Comparison of ENCODE assay signal across 9 cellular contexts in the genomic region with DNA sequence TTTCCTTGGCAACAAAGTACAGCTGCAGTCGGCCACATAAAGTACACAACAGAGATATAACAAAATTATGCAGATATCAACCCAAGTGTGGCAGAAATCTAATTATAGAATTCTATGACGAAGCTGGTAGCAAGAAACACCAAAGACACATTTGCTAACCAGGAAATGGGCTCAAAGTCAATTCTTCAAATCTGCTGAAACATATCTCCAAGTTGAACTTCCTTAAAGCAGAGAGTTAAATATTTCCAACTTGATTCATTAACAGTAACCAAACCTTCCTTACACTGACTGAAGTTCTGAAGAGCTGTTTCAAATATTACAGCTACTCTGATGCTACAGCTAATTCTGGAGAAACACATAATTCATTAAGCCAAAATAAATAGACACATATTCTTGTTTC.
DNase-seq lines count a peak whose midpoint lies in the region; ATAC-seq and TF ChIP-seq lines count a peak whose summit lies in the region.
"Had no signal": no experiment of that assay in that cellular context is flagged by ENCODE, and none has a peak within 500 bp of the region (broad histone marks: within the 10 kb centered on the region; RNA-seq: fewer than 3 reads in every experiment).

No MANE protein-coding gene starts in this region.

- H3K4me1 ChIP-seq in SK-N-SH (ENCODE audit: control insufficient read depth in 1 of 2, insufficient read depth in 2 of 2, low read depth in 1 of 2, low read length in 1 of 2) (peaks cover 6 to 17% of the 10 kb centered on the region in 2 experiments), esophagus squamous epithelium (peaks cover 8 to 26% (median 12%) of the 10 kb centered on the region in 3 donors), mammary epithelial cell (ENCODE audit: insufficient read depth, low read length) (peaks cover 9% of the 10 kb centered on the region)

- H3K79me2 ChIP-seq in SK-N-SH (ENCODE audit: insufficient read depth) (peaks cover 90% of the 10 kb centered on the region), mammary epithelial cell (ENCODE audit: insufficient read depth, low read length) (peaks cover 77% of the 10 kb centered on the region)

- H3K9ac ChIP-seq in SK-N-SH (peak overlapping the region; percentile 10; the same call in 1 of the 2 replicates), mammary epithelial cell (ENCODE audit: insufficient read depth, low read length) (no peak overlapping the region)

- H3K36me3 ChIP-seq in SK-N-SH (replicated peaks in 1 of 2; ENCODE audit: control insufficient read depth in 1 of 2, insufficient read depth in 2 of 2, low read length in 1 of 2) (peaks cover 39 to 58% of the 10 kb centered on the region in 2 experiments), esophagus squamous epithelium (peaks cover 0 to 82% (median 7%) of the 10 kb centered on the region in 3 donors), mammary epithelial cell (ENCODE audit: insufficient read depth, low read length) (peaks cover 21% of the 10 kb centered on the region)

- dilution Hi-C loops in mammary epithelial cell (cut with HindIII; ENCODE audit: low sequenced_read_pairs): no loop called here

- no peak overlapping the region for H3K4me3 ChIP-seq in SK-N-SH (ENCODE audit: low read depth in 2 of 2, low read length in 1 of 2)
- no peak overlapping the region for H3K4me3 ChIP-seq in esophagus squamous epithelium
- no peak overlapping the region for H3K4me3 ChIP-seq in mammary epithelial cell (replicated peaks in 1 of 3; ENCODE audit: insufficient read depth in 1 of 3, low read depth in 2 of 3, low read length in 3 of 3)

- H3K4me3 Mint-ChIP-seq in CD4-positive, alpha-beta T cell: no peak overlapping the region
- H3K4me3 Mint-ChIP-seq: stimulated activated naive CD8-positive, alpha-beta T cell treated with anti-CD3 and anti-CD28 coated beads, Interleukin-15, amount 100 ng/mL, for 72 hours had no signal

- no peaks in the 10 kb centered on the region for H3K9me3 ChIP-seq in CD4-positive, alpha-beta T cell (ENCODE audit: control insufficient read depth, low read length)
- H3K9me3 ChIP-seq in SK-N-SH (no peaks in the 10 kb centered on the region), esophagus squamous epithelium (no peaks in the 10 kb centered on the region), mammary epithelial cell (replicated peaks; ENCODE audit: insufficient read depth, low read length) (no peaks in the 10 kb centered on the region)

- no peak for TF ChIP-seq RAD21 in SK-N-SH (IDR thresholded peaks at IDR 0.05; ENCODE audit: low read length)

- no peak overlapping the region for H2AFZ ChIP-seq in SK-N-SH (ENCODE audit: low read depth)
- no peak overlapping the region for H2AFZ ChIP-seq in mammary epithelial cell (ENCODE audit: low read depth, low read length)

- H3K4me1 Mint-ChIP-seq in CD4-positive, alpha-beta T cell (ENCODE audit: low read depth): peaks cover 59% of the 10 kb centered on the region

- WGBS in SK-N-SH (ENCODE audit: low lambda C conversion rate): 48% methylated on average over 2 of the region's 2 CpGs
- 19 to 25% methylated on average over 2 of the region's 2 CpGs for WGBS in esophagus squamous epithelium, 2 donors
- WGBS in mammary epithelial cell (ENCODE audit: low coverage, missing lambda C conversion rate): 95% methylated on average over 2 of the region's 2 CpGs

- no peaks in the 10 kb centered on the region for H3K27me3 ChIP-seq in CD4-positive, alpha-beta T cell (ENCODE audit: control insufficient read depth, insufficient read depth, low read length)
- no peaks in the 10 kb centered on the region for H3K27me3 ChIP-seq in SK-N-SH (ENCODE audit: insufficient read depth)
- H3K27me3 ChIP-seq in esophagus squamous epithelium: no peaks in the 10 kb centered on the region
- H3K27me3 ChIP-seq in mammary epithelial cell (ENCODE audit: insufficient read depth, low read length): no peaks in the 10 kb centered on the region

- no peaks in the 10 kb centered on the region for H3K9me3 Mint-ChIP-seq in CD4-positive, alpha-beta T cell
- H3K9me3 Mint-ChIP-seq: stimulated activated naive CD8-positive, alpha-beta T cell treated with anti-CD3 and anti-CD28 coated beads, Interleukin-15, amount 100 ng/mL, for 72 hours had no signal

- H3K4me2 ChIP-seq in SK-N-SH (peak overlapping the region; percentile 20; the same call in 1 of the 2 replicates), mammary epithelial cell (ENCODE audit: insufficient read depth, low read depth, low read length) (no peak overlapping the region)

- no peaks in the 10 kb centered on the region for H3K27me3 Mint-ChIP-seq in CD4-positive, alpha-beta T cell
- H3K27me3 Mint-ChIP-seq: stimulated activated naive CD8-positive, alpha-beta T cell treated with anti-CD3 and anti-CD28 coated beads, Interleukin-15, amount 100 ng/mL, for 72 hours had no signal

- intact Hi-C loops in CD4-positive, alpha-beta T cell (cut with DNase I, micrococcal nuclease): no loop called here
- intact Hi-C loops in esophagus squamous epithelium (cut with DNase I): no loop called here
- intact Hi-C loops in mammary epithelial cell (cut with micrococcal nuclease): no loop called here

- CTCF ChIA-PET in CD4-positive, alpha-beta T cell (lab: Charles Lee): interaction anchor here (1.5 kb wide), 1 partner anchor 49 kb away, joined by 4 read pairs; no protein-coding TSS in a partner anchor
- CTCF ChIA-PET in SK-N-SH (lab: Yijun Ruan, JAX): interaction anchor here (1.1 to 1.6 kb wide), 4 partner anchors 9 to 175 kb away, joined by 3 to 10 read pairs (median 4); no protein-coding TSS in a partner anchor
- CTCF ChIA-PET in mammary epithelial cell (lab: Charles Lee; ENCODE audit: low non-redundant PET): interaction anchor here (0.5 kb wide), 1 partner anchor 207 kb away, joined by 3 read pairs; no protein-coding TSS in a partner anchor

- H3K9me2 ChIP-seq in SK-N-SH: no peaks in the 10 kb centered on the region

- POLR2A ChIA-PET in CD4-positive, alpha-beta T cell (lab: Charles Lee): interaction anchor here (0.7 kb wide), 1 partner anchor 14 kb away, joined by 6 read pairs; no protein-coding TSS in a partner anchor
- POLR2A ChIA-PET in SK-N-SH (lab: Yijun Ruan, JAX): no interaction called here

- peaks cover 89% of the 10 kb centered on the region for H3K36me3 Mint-ChIP-seq in CD4-positive, alpha-beta T cell (ENCODE audit: low read depth)

- no peak for ATAC-seq in CD4-positive, alpha-beta T cell (ENCODE audit: poor library complexity)
- ATAC-seq: stimulated activated naive CD8-positive, alpha-beta T cell treated with anti-CD3 and anti-CD28 coated beads, Interleukin-15, amount 100 ng/mL, for 72 hours had no signal

- TF ChIP-seq CTCF in CD4-positive, alpha-beta T cell (IDR thresholded peaks at IDR 0.05): no peak
- TF ChIP-seq CTCF in SK-N-SH (IDR thresholded peaks at IDR 0.05) (no peak), esophagus squamous epithelium (IDR thresholded peaks at IDR 0.05) (no peak), GM13977 (IDR thresholded peaks at IDR 0.05; ENCODE audit: extremely low read depth, insufficient read depth, missing control alignments) (no peak), mammary epithelial cell (conservative IDR thresholded peaks at IDR 0.05 in 1 of 2, IDR thresholded peaks at IDR 0.05 in 1 of 2; ENCODE audit: extremely low read depth in 1 of 2, insufficient read depth in 1 of 2, low read depth in 1 of 2, low read length in 2 of 2) (no peak)

- in situ Hi-C loops in GM13977 (cut with MboI; ENCODE audit: low pct_unique_long_range_greater_than_20kb, low sequenced_read_pairs, unreplicated experiment) (no loop called here), mammary epithelial cell (cut with MboI; ENCODE audit: low sequenced_read_pairs in 2 of 2) (no loop called here)

- no peak for DNase-seq in CD4-positive, alpha-beta T cell
- no peak for DNase-seq in SK-N-SH
- no peak for DNase-seq in esophagus squamous epithelium (lab: John Stamatoyannopoulos, UW)
- DNase-seq in non-pigmented ciliary epithelial cell (ENCODE audit: low read depth): peak; percentile 23
- DNase-seq in GM13977 (ENCODE audit: low spot score): no peak
- no peak for DNase-seq in NCI-H1436 treated with DMSO at 0.1 percent for 48 hours (lab: John Stamatoyannopoulos, UW)
- DNase-seq in LoVo (ENCODE audit: low spot score): no peak
- DNase-seq in mammary epithelial cell: no peak
- DNase-seq: stimulated activated naive CD8-positive, alpha-beta T cell treated with anti-CD3 and anti-CD28 coated beads, Interleukin-15, amount 100 ng/mL, for 72 hours had no signal

- H3K27ac Mint-ChIP-seq in CD4-positive, alpha-beta T cell: peak overlapping the region; percentile 71

- H3K27ac ChIP-seq in CD4-positive, alpha-beta T cell (ENCODE audit: low read depth, low read length): no peak overlapping the region
- H3K27ac ChIP-seq in SK-N-SH (ENCODE audit: low read depth in 2 of 2, low read length in 1 of 2) (peak overlapping the region; percentile 47 to 64; a peak in 3 of 4 replicates), esophagus squamous epithelium (peak overlapping the region in 3 of 4 donors; percentile 26 to 58 (median 53)), mammary epithelial cell (ENCODE audit: insufficient read depth, low read depth, low read length) (no peak overlapping the region)

- H4K20me1 ChIP-seq in SK-N-SH (ENCODE audit: insufficient read depth) (peaks cover 15% of the 10 kb centered on the region), mammary epithelial cell (ENCODE audit: insufficient read depth, low read length) (no peaks in the 10 kb centered on the region)

- TF ChIP-seq EP300 in SK-N-SH (IDR thresholded peaks at IDR 0.05; ENCODE audit: borderline replicate concordance in 1 of 2, low read depth in 1 of 2, low read length in 1 of 2): peak in 1 of 2 experiments; percentile 38; a peak in 1 of 4 replicates

- no peak for TF ChIP-seq POLR2A in esophagus squamous epithelium (IDR thresholded peaks at IDR 0.05)

- no TSS peak for BruUV-seq in mammary epithelial cell (replicated peaks; lab: Mats Ljungman, UMichigan)

- H3F3A ChIP-seq in SK-N-SH (replicated peaks; ENCODE audit: insufficient read depth): peaks cover 9% of the 10 kb centered on the region

TF ChIP-seq in SK-N-SH, 30 proteins besides CTCF, POLR2A, EP300 and RAD21:
- no peak for TF ChIP-seq POLR2AphosphoS5 (IDR thresholded peaks at IDR 0.05; ENCODE audit: low read depth, low read length)
- TF ChIP-seq EZH2phosphoT487 (IDR thresholded peaks at IDR 0.05; ENCODE audit: borderline replicate concordance, low read depth): no peak
- no peak for TF ChIP-seq TCF12 (IDR thresholded peaks at IDR 0.05)
- TF ChIP-seq YY1 (IDR thresholded peaks at IDR 0.05; ENCODE audit: low read depth): no peak
- TF ChIP-seq NFIC (IDR thresholded peaks at IDR 0.05; ENCODE audit: borderline replicate concordance): no peak
- TF ChIP-seq TEAD4 (IDR thresholded peaks at IDR 0.05; ENCODE audit: borderline replicate concordance, insufficient read depth): no peak
- TF ChIP-seq ELF1 (IDR thresholded peaks at IDR 0.05): no peak

Comparison
In these comparisons a context has a peak if more than half of its experiments do, and no peak if none do; other contexts are left out.
1. H3K27ac ChIP-seq: peak in SK-N-SH (2 of 2) and esophagus squamous epithelium (3 of 4); none in CD4-positive, alpha-beta T cell (single experiment) and mammary epithelial cell (single experiment).